2 cellular contexts compared by ENCODE assay signal in genomic region chr12:7711133-7711532, GRCh38.
TF ChIP-seq lines count a peak whose summit lies in the region.

DPPA3 (plus strand) TSS chr12:7711433; CDS start chr12:7711571, 138 bp downstream.

TF ChIP-seq in A549, 52 proteins besides CTCF, POLR2A, EP300 and RAD21:
- TF ChIP-seq ZSCAN20 (CRISPR knock-in tag; IDR thresholded peaks at IDR 0.05) (no peak), RNF2 (IDR thresholded peaks at IDR 0.05; ENCODE audit: borderline replicate concordance, low read depth) (no peak), RFX5 (IDR thresholded peaks at IDR 0.05) (no peak), GATA3 (IDR thresholded peaks at IDR 0.05; ENCODE audit: borderline replicate concordance) (no peak), HOXB5 (CRISPR knock-in tag; IDR thresholded peaks at IDR 0.05) (no peak), ATOH8 (CRISPR knock-in tag; IDR thresholded peaks at IDR 0.05; ENCODE audit: low read depth) (no peak), PHF8 (IDR thresholded peaks at IDR 0.05; ENCODE audit: borderline replicate concordance, low read depth) (no peak), CBX2 (IDR thresholded peaks at IDR 0.05; ENCODE audit: borderline replicate concordance, low read depth) (no peak), CBX8 (IDR thresholded peaks at IDR 0.05) (no peak), MAZ (IDR thresholded peaks at IDR 0.05; ENCODE audit: borderline replicate concordance, low read depth, low read length) (no peak), RCOR1 (IDR thresholded peaks at IDR 0.05; ENCODE audit: low read depth, low read length) (no peak), USF2 (IDR thresholded peaks at IDR 0.05) (no peak)

TF ChIP-seq in H1, 55 proteins besides CTCF, POLR2A, EP300 and RAD21:
- TF ChIP-seq CHD2 (IDR thresholded peaks at IDR 0.05; ENCODE audit: low read length): no peak
- TF ChIP-seq TCF12 (IDR thresholded peaks at IDR 0.05; ENCODE audit: low read depth, low read length): no peak
- no peak for TF ChIP-seq ATF3 (IDR thresholded peaks at IDR 0.05; ENCODE audit: insufficient read depth, low read depth, low read length)
- TF ChIP-seq POU5F1 (IDR thresholded peaks at IDR 0.05; ENCODE audit: low read depth, low read length): no peak
- TF ChIP-seq RNF2 (IDR thresholded peaks at IDR 0.05; ENCODE audit: borderline replicate concordance, low read depth, low read length, missing control alignments, poor library complexity, severe bottlenecking): no peak
- TF ChIP-seq TAF7 (optimal IDR thresholded peaks at IDR 0.05; ENCODE audit: borderline replicate concordance, low read depth, low read length): no peak
